In genomic region chr2:17879137-17879912, GRCh38 we compare ENCODE assay signal across 8 cellular contexts. TPM values are rescaled to one million over a fixed set of nuclear protein-coding genes. Genes with fewer than 3 reads are reported as not detected.
DNase-seq lines count a peak whose midpoint lies in the region; ATAC-seq and TF ChIP-seq lines count a peak whose summit lies in the region.

No MANE protein-coding gene starts in this region.

- no peak for ATAC-seq in HG02588 (IDR thresholded peaks at IDR 0.05; ENCODE audit: unreplicated experiment)

- peaks cover 5% of the 10 kb centered on the region for H3K4me1 Mint-ChIP-seq in activated T-helper 1 cell treated with anti-CD3 and anti-CD28 coated beads, Interleukin-12 subunit alpha, Interleukin-12 subunit beta, Interleukin-2, Interleukin-4 antibody, amounts not matched to agents 30 ng/mL and 10 ng/mL and 1 ng/mL, durations not matched to agents 14 hours and 24 hours and 36 hours (ENCODE audit: low read depth)

- H3K27ac Mint-ChIP-seq in activated T-helper 1 cell treated with anti-CD3 and anti-CD28 coated beads, Interleukin-12 subunit alpha, Interleukin-12 subunit beta, Interleukin-2, Interleukin-4 antibody, amounts not matched to agents 30 ng/mL and 10 ng/mL and 1 ng/mL, durations not matched to agents 14 hours and 24 hours and 36 hours, result no peak overlapping the region

- H3K27me3 ChIP-seq in H7 (ENCODE audit: control insufficient read depth, insufficient read depth, low read length) (peaks cover 27% of the 10 kb centered on the region), cardiac muscle cell (peaks cover 57% of the 10 kb centered on the region)

- no peaks in the 10 kb centered on the region for H3K36me3 Mint-ChIP-seq in activated T-helper 1 cell treated with anti-CD3 and anti-CD28 coated beads, Interleukin-12 subunit alpha, Interleukin-12 subunit beta, Interleukin-2, Interleukin-4 antibody, amounts not matched to agents 30 ng/mL and 10 ng/mL and 1 ng/mL, durations not matched to agents 14 hours and 24 hours and 36 hours (ENCODE audit: low read depth)

- H3K27ac ChIP-seq in cardiac muscle cell, result no peak overlapping the region

- no peaks in the 10 kb centered on the region for H3K4me1 ChIP-seq in cardiac muscle cell (ENCODE audit: low read depth)

- DNase-seq in DMS153 treated with DMSO at 0.1 percent for 48 hours (lab: John Stamatoyannopoulos, UW; ENCODE audit: unreplicated experiment) (peak; percentile 75), H7 (peak; percentile 92), NCI-H2081 (lab: John Stamatoyannopoulos, UW) (peak; percentile 30 to 32), cardiac muscle cell (ENCODE audit: low read depth in 1 of 2, low spot score in 1 of 2) (peak; percentile 38 to 77), pons (ENCODE audit: low spot score) (peak; percentile 40), activated gamma-delta T cell (lab: John Stamatoyannopoulos, UW) (no peak)
- no peak for DNase-seq in activated T-helper 1 cell treated with anti-CD3 and anti-CD28 coated beads, Interleukin-12 subunit alpha, Interleukin-12 subunit beta, Interleukin-2, Interleukin-4 antibody, amounts not matched to agents 30 ng/mL and 10 ng/mL and 1 ng/mL, durations not matched to agents 14 hours and 24 hours and 36 hours (ENCODE audit: low spot score)

- peak overlapping the region; percentile 94 for H3K4me3 ChIP-seq in H7 (ENCODE audit: insufficient read depth, low read depth, low read length)
- peak overlapping the region; percentile 87 for H3K4me3 ChIP-seq in cardiac muscle cell

- intact Hi-C loops in activated T-helper 1 cell treated with anti-CD3 and anti-CD28 coated beads, Interleukin-12 subunit alpha, Interleukin-12 subunit beta, Interleukin-2, Interleukin-4 antibody, amounts not matched to agents 30 ng/mL and 10 ng/mL and 1 ng/mL, durations not matched to agents 14 hours and 24 hours and 36 hours (cut with micrococcal nuclease), result loop anchor here (10.0 kb wide), 1 partner anchor 1475 kb away; the partner anchor contains the start of gene OSR1

- H3K9me3 Mint-ChIP-seq in activated T-helper 1 cell treated with anti-CD3 and anti-CD28 coated beads, Interleukin-12 subunit alpha, Interleukin-12 subunit beta, Interleukin-2, Interleukin-4 antibody, amounts not matched to agents 30 ng/mL and 10 ng/mL and 1 ng/mL, durations not matched to agents 14 hours and 24 hours and 36 hours, result no peaks in the 10 kb centered on the region

- H3K27me3 Mint-ChIP-seq in activated T-helper 1 cell treated with anti-CD3 and anti-CD28 coated beads, Interleukin-12 subunit alpha, Interleukin-12 subunit beta, Interleukin-2, Interleukin-4 antibody, amounts not matched to agents 30 ng/mL and 10 ng/mL and 1 ng/mL, durations not matched to agents 14 hours and 24 hours and 36 hours (ENCODE audit: insufficient read depth), result peaks cover 56% of the 10 kb centered on the region

- TF ChIP-seq CTCF in cardiac muscle cell (IDR thresholded peaks at IDR 0.05; ENCODE audit: low read depth, low read length), result peak; percentile 19

- H3K4me3 Mint-ChIP-seq in activated T-helper 1 cell treated with anti-CD3 and anti-CD28 coated beads, Interleukin-12 subunit alpha, Interleukin-12 subunit beta, Interleukin-2, Interleukin-4 antibody, amounts not matched to agents 30 ng/mL and 10 ng/mL and 1 ng/mL, durations not matched to agents 14 hours and 24 hours and 36 hours, result peak overlapping the region; percentile 73

- no peaks in the 10 kb centered on the region for H3K9me3 ChIP-seq in cardiac muscle cell (ENCODE audit: low read depth)

- H3K36me3 ChIP-seq in H7 (replicated peaks; ENCODE audit: control insufficient read depth, insufficient read depth, low read length) (no peaks in the 10 kb centered on the region; the same call in 1 of the 2 replicates), cardiac muscle cell (no peaks in the 10 kb centered on the region)

RNA-seq across cellular contexts. Expression of gene KCNS3, which starts 0.9 kb away (rescaled TPM):
- 26.2 and 31.2 TPM in 2 replicates for total RNA-seq in H7 (2014; rRNA removed; shearing (Covaris generic))
- total RNA-seq in activated T-helper 1 cell treated with anti-CD3 and anti-CD28 coated beads, Interleukin-12 subunit alpha, Interleukin-12 subunit beta, Interleukin-2, Interleukin-4 antibody, amounts not matched to agents 30 ng/mL and 10 ng/mL and 1 ng/mL, durations not matched to agents 14 hours and 24 hours and 36 hours, result 0.07 TPM in 1 of 2 replicates, not detected in the other
- total RNA-seq in cardiac muscle cell, result 10.5 and 13.1 TPM in 2 replicates
- polyA plus RNA-seq in cardiac muscle cell, result 3.7 and 9.0 TPM in 2 replicates

Comparison
In these comparisons a context has a peak if more than half of its experiments do, and no peak if none do; other contexts are left out.
1. DNase-seq: peak in DMS153 treated with DMSO at 0.1 percent for 48 hours (single experiment), H7 (single experiment), NCI-H2081 (2 of 2), cardiac muscle cell (2 of 2) and pons (single experiment); none in activated T-helper 1 cell treated with anti-CD3 and anti-CD28 coated beads, Interleukin-12 subunit alpha, Interleukin-12 subunit beta, Interleukin-2, Interleukin-4 antibody, amounts not matched to agents 30 ng/mL and 10 ng/mL and 1 ng/mL, durations not matched to agents 14 hours and 24 hours and 36 hours (single experiment) and activated gamma-delta T cell (single experiment).
2. RNA of gene KCNS3, which starts 0.9 kb away (total RNA-seq): 26.2 to 31.2 TPM in H7 and 10.5 to 13.1 TPM in cardiac muscle cell; 0.07 TPM in activated T-helper 1 cell treated with anti-CD3 and anti-CD28 coated beads, Interleukin-12 subunit alpha, Interleukin-12 subunit beta, Interleukin-2, Interleukin-4 antibody, amounts not matched to agents 30 ng/mL and 10 ng/mL and 1 ng/mL, durations not matched to agents 14 hours and 24 hours and 36 hours; every median in the first group is over 10 times any median in the second.